In genomic region chr7:101922631-101923275, GRCh38 we compare ENCODE assay signal across 18 cellular contexts.
DNase-seq lines count a peak whose midpoint lies in the region; FAIRE-seq and TF ChIP-seq lines count a peak whose summit lies in the region.
"Had no signal": no experiment of that assay in that cellular context is flagged by ENCODE, and none has a peak within 500 bp of the region (broad histone marks: within the 10 kb centered on the region; RNA-seq: fewer than 3 reads in every experiment).

No MANE protein-coding gene starts in this region.

- CTCF ChIA-PET in activated CD4-positive, alpha-beta memory T cell treated with anti-CD3 and anti-CD28 coated beads, Interleukin-2, amount 10 ng/mL, durations not matched to agents 7 days and 5 days (lab: Charles Lee), result no interaction called here

- peak overlapping the region; percentile 66 for H3K4me3 Mint-ChIP-seq in astrocyte (ENCODE audit: unreplicated experiment)
- H3K4me3 Mint-ChIP-seq in immature natural killer cell, result no peak overlapping the region
- no peak overlapping the region for H3K4me3 Mint-ChIP-seq in activated CD4-positive, alpha-beta memory T cell treated with anti-CD3 and anti-CD28 coated beads, Interleukin-2, amount 10 ng/mL, durations not matched to agents 7 days and 5 days
- H3K4me3 Mint-ChIP-seq: effector memory CD8-positive, alpha-beta T cell had no signal

- no peak overlapping the region for H2AFZ ChIP-seq in astrocyte (ENCODE audit: low read depth, low read length)
- H2AFZ ChIP-seq: parathyroid adenoma had no signal

- H3K4me3 ChIP-seq in astrocyte (ENCODE audit: insufficient read depth, low read depth, low read length) (no peak overlapping the region), kidney (ENCODE audit: low read length in 2 of 2) (no peak overlapping the region), skeletal muscle tissue (ENCODE audit: low read length in 3 of 3) (no peak overlapping the region)
- H3K4me3 ChIP-seq: breast epithelium, mucosa of descending colon, suprapubic skin had no signal

- H3K27me3 Mint-ChIP-seq in astrocyte (ENCODE audit: low read depth, unreplicated experiment), result no peaks in the 10 kb centered on the region
- H3K27me3 Mint-ChIP-seq in immature natural killer cell (ENCODE audit: low read depth in 3 of 3), result peaks cover 0 to 3% (median 0%) of the 10 kb centered on the region in 3 donors
- no peaks in the 10 kb centered on the region for H3K27me3 Mint-ChIP-seq in activated CD4-positive, alpha-beta memory T cell treated with anti-CD3 and anti-CD28 coated beads, Interleukin-2, amount 10 ng/mL, durations not matched to agents 7 days and 5 days
- H3K27me3 Mint-ChIP-seq: effector memory CD8-positive, alpha-beta T cell had no signal

- H3K79me2 ChIP-seq in astrocyte (ENCODE audit: insufficient read depth, low read length), result peaks cover 21% of the 10 kb centered on the region

- peaks cover 5% of the 10 kb centered on the region for H4K20me1 ChIP-seq in astrocyte (ENCODE audit: insufficient read depth, low read length)

- POLR2A ChIA-PET in activated CD4-positive, alpha-beta memory T cell treated with anti-CD3 and anti-CD28 coated beads, Interleukin-2, amount 10 ng/mL, durations not matched to agents 7 days and 5 days (lab: Charles Lee), result no interaction called here

- H3K9ac ChIP-seq in astrocyte (ENCODE audit: low read length) (peak overlapping the region; percentile 77), kidney (ENCODE audit: low read length in 2 of 2) (no peak overlapping the region), skeletal muscle tissue (ENCODE audit: low read depth in 1 of 3, low read length in 3 of 3) (peak overlapping the region in 2 of 3 donors; percentile 16 to 33)
- H3K9ac ChIP-seq: parathyroid adenoma had no signal

- peaks cover 2% of the 10 kb centered on the region for H3K36me3 ChIP-seq in astrocyte (ENCODE audit: insufficient read depth, low read length)
- H3K36me3 ChIP-seq in kidney (ENCODE audit: control insufficient read depth in 1 of 2, insufficient read depth in 2 of 2, low read length in 2 of 2), result peaks cover 3 to 5% of the 10 kb centered on the region in 2 donors
- H3K36me3 ChIP-seq in skeletal muscle tissue (ENCODE audit: control insufficient read depth in 3 of 3, insufficient read depth in 3 of 3, low read length in 3 of 3), result peaks cover 0 to 10% (median 7%) of the 10 kb centered on the region in 3 donors
- H3K36me3 ChIP-seq: breast epithelium had no signal

- H3K9me3 ChIP-seq in astrocyte (ENCODE audit: insufficient read depth, low read depth, low read length), result no peaks in the 10 kb centered on the region
- no peaks in the 10 kb centered on the region for H3K9me3 ChIP-seq in kidney (ENCODE audit: control insufficient read depth in 1 of 2, low read length in 2 of 2)
- no peaks in the 10 kb centered on the region for H3K9me3 ChIP-seq in skeletal muscle tissue (ENCODE audit: control insufficient read depth in 3 of 3, low read length in 3 of 3)
- H3K9me3 ChIP-seq: breast epithelium, mucosa of descending colon, suprapubic skin had no signal

- FAIRE-seq in astrocyte (lab: Jason Lieb, UNC) (no peak), kidney (lab: Jason Lieb, UNC) (no peak)

- no peaks in the 10 kb centered on the region for H3K9me3 Mint-ChIP-seq in astrocyte (ENCODE audit: unreplicated experiment)
- H3K9me3 Mint-ChIP-seq in immature natural killer cell, result no peaks in the 10 kb centered on the region
- H3K9me3 Mint-ChIP-seq in activated CD4-positive, alpha-beta memory T cell treated with anti-CD3 and anti-CD28 coated beads, Interleukin-2, amount 10 ng/mL, durations not matched to agents 7 days and 5 days, result no peaks in the 10 kb centered on the region
- H3K9me3 Mint-ChIP-seq: effector memory CD8-positive, alpha-beta T cell had no signal

- H3K4me1 Mint-ChIP-seq in astrocyte (ENCODE audit: low read depth, unreplicated experiment) (peaks cover 22% of the 10 kb centered on the region), immature natural killer cell (peaks cover 13 to 14% of the 10 kb centered on the region in 2 donors)
- peaks cover 5% of the 10 kb centered on the region for H3K4me1 Mint-ChIP-seq in activated CD4-positive, alpha-beta memory T cell treated with anti-CD3 and anti-CD28 coated beads, Interleukin-2, amount 10 ng/mL, durations not matched to agents 7 days and 5 days

- H3K27me3 ChIP-seq in astrocyte (ENCODE audit: insufficient read depth, low read length) (no peaks in the 10 kb centered on the region), skeletal muscle tissue (ENCODE audit: control insufficient read depth in 3 of 3, insufficient read depth in 3 of 3, low read length in 3 of 3) (no peaks in the 10 kb centered on the region)
- H3K27me3 ChIP-seq: breast epithelium, suprapubic skin had no signal

- intact Hi-C loops in kidney (cut with DNase I), result no loop called here

- H3K36me3 Mint-ChIP-seq in astrocyte (ENCODE audit: low read depth, unreplicated experiment) (peaks cover 24% of the 10 kb centered on the region), immature natural killer cell (peaks cover 0 to 7% (median 5%) of the 10 kb centered on the region in 3 donors)
- H3K36me3 Mint-ChIP-seq in activated CD4-positive, alpha-beta memory T cell treated with anti-CD3 and anti-CD28 coated beads, Interleukin-2, amount 10 ng/mL, durations not matched to agents 7 days and 5 days (ENCODE audit: low read depth), result no peaks in the 10 kb centered on the region

- TF ChIP-seq CTCF in astrocyte (IDR thresholded peaks at IDR 0.05; ENCODE audit: insufficient read depth, low read depth, low read length) (no peak), kidney (IDR thresholded peaks at IDR 0.05; ENCODE audit: borderline replicate concordance, extremely low read depth, insufficient read depth) (no peak)

- H3K4me2 ChIP-seq in astrocyte (ENCODE audit: low read length), result peak overlapping the region; percentile 77

- peaks cover 25% of the 10 kb centered on the region for H3K4me1 ChIP-seq in astrocyte (ENCODE audit: insufficient read depth, low read length)
- peaks cover 7 to 31% of the 10 kb centered on the region in 2 donors for H3K4me1 ChIP-seq in kidney (ENCODE audit: control insufficient read depth in 1 of 2, insufficient read depth in 1 of 2, low read depth in 1 of 2, low read length in 2 of 2)
- peaks cover 10 to 33% (median 26%) of the 10 kb centered on the region in 3 donors for H3K4me1 ChIP-seq in skeletal muscle tissue (ENCODE audit: control insufficient read depth in 3 of 3, insufficient read depth in 3 of 3, low read length in 3 of 3)
- H3K4me1 ChIP-seq: breast epithelium had no signal

- H3K27ac Mint-ChIP-seq in astrocyte (ENCODE audit: unreplicated experiment) (peak overlapping the region; percentile 62), immature natural killer cell (peak overlapping the region in 1 of 6 donors; percentile 50)
- no peak overlapping the region for H3K27ac Mint-ChIP-seq in activated CD4-positive, alpha-beta memory T cell treated with anti-CD3 and anti-CD28 coated beads, Interleukin-2, amount 10 ng/mL, durations not matched to agents 7 days and 5 days

- H3K27ac ChIP-seq in astrocyte (ENCODE audit: low read depth, low read length) (peak overlapping the region; percentile 85), kidney (ENCODE audit: low read depth in 2 of 2, low read length in 2 of 2) (no peak overlapping the region), skeletal muscle tissue (ENCODE audit: low read depth, low read length) (peak overlapping the region; percentile 81)
- H3K27ac ChIP-seq: breast epithelium, suprapubic skin had no signal

- DNase-seq in D341Med (ENCODE audit: low spot score) (peak; percentile 13), astrocyte (ENCODE audit: low read depth) (no peak), kidney (peak; percentile 57), NCI-H524 (lab: John Stamatoyannopoulos, UW) (no peak), immature natural killer cell (no peak), midbrain (lab: John Stamatoyannopoulos, UW) (no peak)
- DNase-seq in activated CD4-positive, alpha-beta memory T cell treated with anti-CD3 and anti-CD28 coated beads, Interleukin-2, amount 10 ng/mL, durations not matched to agents 7 days and 5 days, result no peak
- DNase-seq: activated CD4-positive, CD25-positive, alpha-beta regulatory T cell; Calu3; effector memory CD8-positive, alpha-beta T cell; GF-D8; NCI-H1930; NCI-H526 had no signal

Comparison
In these comparisons a context has a peak if more than half of its experiments do, and no peak if none do; other contexts are left out.
1. DNase-seq: peak in D341Med (single experiment) and kidney (single experiment); none in astrocyte (single experiment), NCI-H524 (0 of 2), immature natural killer cell (0 of 3), activated CD4-positive, alpha-beta memory T cell treated with anti-CD3 and anti-CD28 coated beads, Interleukin-2, amount 10 ng/mL, durations not matched to agents 7 days and 5 days (single experiment) and midbrain (single experiment).
2. H3K27ac ChIP-seq: peak in astrocyte (single experiment) and skeletal muscle tissue (single experiment); none in kidney (0 of 2).
3. H3K9ac ChIP-seq: peak in astrocyte (single experiment) and skeletal muscle tissue (2 of 3); none in kidney (0 of 2).